Comparison of ENCODE assay signal across 25 cellular contexts in the genomic region with DNA sequence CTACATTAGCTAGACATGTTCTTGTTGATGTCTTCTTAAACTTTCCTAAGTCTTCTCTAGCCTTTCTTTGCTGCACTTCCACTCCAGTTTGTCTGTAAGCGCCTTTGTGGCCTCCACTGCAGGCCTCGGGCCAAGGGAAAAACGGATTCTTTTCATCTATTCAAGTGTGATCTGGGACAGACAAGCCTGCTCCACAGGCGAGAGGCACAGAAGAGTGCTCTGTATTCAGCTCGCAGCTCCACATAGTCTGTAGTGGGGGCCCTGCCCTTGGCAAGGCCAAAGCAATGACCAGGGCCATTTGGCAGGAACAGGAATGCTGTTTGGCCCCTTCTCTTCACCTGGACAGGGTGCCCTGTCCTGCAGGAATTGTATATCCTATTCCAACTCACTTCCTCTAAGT.
A peak's percentile ranks its signal among the peaks of the same experiment; 100 is the strongest.
DNase-seq lines count a peak whose midpoint lies in the region; ATAC-seq and TF ChIP-seq lines count a peak whose summit lies in the region.
"Had no signal": no experiment of that assay in that cellular context is flagged by ENCODE, and none has a peak within 500 bp of the region (broad histone marks: within the 10 kb centered on the region; RNA-seq: fewer than 3 reads in every experiment).

No MANE protein-coding gene starts in this region.

- no peak overlapping the region for H3K4me3 ChIP-seq in mucosa of descending colon
- H3K4me3 ChIP-seq: gastroesophageal sphincter, tibial nerve had no signal

- no peak overlapping the region for H3K4me3 Mint-ChIP-seq in nephron
- H3K4me3 Mint-ChIP-seq in nephron progenitor cell, result no peak overlapping the region
- H3K4me3 Mint-ChIP-seq: activated CD4-positive, alpha-beta memory T cell treated with anti-CD3 and anti-CD28 coated beads for 36 hours; activated naive CD8-positive, alpha-beta T cell; activated T-helper 17 cell treated with anti-CD3 and anti-CD28 coated beads, Interleukin-2, amount 50 U/mL, for 72 hours; HFFc6; naive thymus-derived CD8-positive, alpha-beta T cell; stimulated activated naive CD8-positive, alpha-beta T cell treated with anti-CD3 and anti-CD28 coated beads, Interleukin-15, amount 100 ng/mL, for 72 hours; T-helper 2 cell treated with Interferon-gamma antibody and Interleukin-4, amounts not matched to agents 5 μg/mL and 100 μg/mL, for 36 hours had no signal

- H3K27ac Mint-ChIP-seq in nephron, result peak overlapping the region in 2 of 3 experiments; percentile 27 to 32
- H3K27ac Mint-ChIP-seq in nephron progenitor cell, result no peak overlapping the region
- H3K27ac Mint-ChIP-seq: activated CD4-positive, alpha-beta memory T cell treated with anti-CD3 and anti-CD28 coated beads for 36 hours; activated naive CD8-positive, alpha-beta T cell; activated T-helper 17 cell treated with anti-CD3 and anti-CD28 coated beads, Interleukin-2, amount 50 U/mL, for 72 hours; HFFc6; naive thymus-derived CD8-positive, alpha-beta T cell; progenitor cell of endocrine pancreas; stimulated activated naive CD8-positive, alpha-beta T cell treated with anti-CD3 and anti-CD28 coated beads, Interleukin-15, amount 100 ng/mL, for 72 hours; T-helper 2 cell treated with Interferon-gamma antibody and Interleukin-4, amounts not matched to agents 5 μg/mL and 100 μg/mL, for 36 hours had no signal

- DNase-seq in amygdala (lab: John Stamatoyannopoulos, UW) (peak in 51 of 56 donors; percentile 8 to 90 (median 65)), foreskin melanocyte (peak; percentile 85), superior temporal gyrus (ENCODE audit: extremely low spot score) (peak; percentile 86), mucosa of descending colon (no peak), nephron progenitor cell (no peak), NCI-H1417 (lab: John Stamatoyannopoulos, UW) (no peak)
- DNase-seq: activated CD4-positive, alpha-beta memory T cell treated with anti-CD3 and anti-CD28 coated beads for 36 hours; activated CD8-positive, alpha-beta memory T cell treated with anti-CD3 and anti-CD28 coated beads, Interleukin-2, amount 50 U/mL, for 48 hours; EL; HFFc6; naive thymus-derived CD8-positive, alpha-beta T cell; NCI-H1105 treated with DMSO at 0.1 percent for 48 hours; NCI-H2081; NCI-H226; NCI-H748 treated with DMSO at 0.1 percent for 48 hours; stimulated activated naive CD8-positive, alpha-beta T cell treated with anti-CD3 and anti-CD28 coated beads, Interleukin-15, amount 100 ng/mL, for 72 hours; WERI-Rb-1 had no signal

- H3K4me1 Mint-ChIP-seq in nephron (peaks cover 56% of the 10 kb centered on the region), nephron progenitor cell (peaks cover 52% of the 10 kb centered on the region)
- H3K4me1 Mint-ChIP-seq: activated T-helper 17 cell treated with anti-CD3 and anti-CD28 coated beads, Interleukin-2, amount 50 U/mL, for 72 hours; naive thymus-derived CD8-positive, alpha-beta T cell had no signal

- intact Hi-C loops in mucosa of descending colon (cut with DNase I, micrococcal nuclease), result no loop called here

- H3K9me3 Mint-ChIP-seq in nephron (no peaks in the 10 kb centered on the region), nephron progenitor cell (no peaks in the 10 kb centered on the region)
- H3K9me3 Mint-ChIP-seq: activated CD4-positive, alpha-beta memory T cell treated with anti-CD3 and anti-CD28 coated beads for 36 hours; activated T-helper 17 cell treated with anti-CD3 and anti-CD28 coated beads, Interleukin-2, amount 50 U/mL, for 72 hours; HFFc6; naive thymus-derived CD8-positive, alpha-beta T cell; stimulated activated naive CD8-positive, alpha-beta T cell treated with anti-CD3 and anti-CD28 coated beads, Interleukin-15, amount 100 ng/mL, for 72 hours; T-helper 2 cell treated with Interferon-gamma antibody and Interleukin-4, amounts not matched to agents 5 μg/mL and 100 μg/mL, for 36 hours had no signal

- H3K36me3 ChIP-seq in mucosa of descending colon (ENCODE audit: low read depth), result no peaks in the 10 kb centered on the region
- H3K36me3 ChIP-seq: gastroesophageal sphincter, tibial nerve, WERI-Rb-1 had no signal

- ATAC-seq in GM19035 (IDR thresholded peaks at IDR 0.05; ENCODE audit: unreplicated experiment) (no peak), mucosa of descending colon (no peak)
- ATAC-seq: activated T-helper 17 cell treated with anti-CD3 and anti-CD28 coated beads, Interleukin-2, amount 50 U/mL, for 72 hours; gastroesophageal sphincter; naive thymus-derived CD8-positive, alpha-beta T cell; stimulated activated naive CD8-positive, alpha-beta T cell treated with anti-CD3 and anti-CD28 coated beads, Interleukin-15, amount 100 ng/mL, for 72 hours had no signal

- TF ChIP-seq CTCF in nephron (IDR thresholded peaks at IDR 0.05; ENCODE audit: unreplicated experiment in 3 of 3), result no peak
- no peak for TF ChIP-seq CTCF in mucosa of descending colon (IDR thresholded peaks at IDR 0.05)
- no peak for TF ChIP-seq CTCF in nephron progenitor cell (IDR thresholded peaks at IDR 0.05)

- no peaks in the 10 kb centered on the region for H3K4me1 ChIP-seq in mucosa of descending colon (ENCODE audit: low read depth)
- H3K4me1 ChIP-seq: gastroesophageal sphincter had no signal

- H3K36me3 Mint-ChIP-seq in nephron (ENCODE audit: low read depth) (no peaks in the 10 kb centered on the region), nephron progenitor cell (ENCODE audit: low read depth) (no peaks in the 10 kb centered on the region)
- H3K36me3 Mint-ChIP-seq: activated CD4-positive, alpha-beta memory T cell treated with anti-CD3 and anti-CD28 coated beads for 36 hours; activated naive CD8-positive, alpha-beta T cell; naive thymus-derived CD8-positive, alpha-beta T cell had no signal

- H3K27me3 Mint-ChIP-seq in nephron (ENCODE audit: low read depth), result peaks cover 5% of the 10 kb centered on the region
- H3K27me3 Mint-ChIP-seq in nephron progenitor cell (ENCODE audit: low read depth, poor library complexity), result no peaks in the 10 kb centered on the region

- H3K9me3 ChIP-seq in mucosa of descending colon, result no peaks in the 10 kb centered on the region
- H3K9me3 ChIP-seq: gastroesophageal sphincter, tibial nerve had no signal

Comparison
In these comparisons a context has a peak if more than half of its experiments do, and no peak if none do; other contexts are left out.
1. DNase-seq: peak in amygdala (51 of 56), foreskin melanocyte (single experiment) and superior temporal gyrus (single experiment); none in mucosa of descending colon (0 of 3), nephron progenitor cell (single experiment) and NCI-H1417 (0 of 3).